In genomic region chr5:102850503-102850902, GRCh38 we compare ENCODE assay signal across 21 cellular contexts.
"Had no signal": no experiment of that assay in that cellular context is flagged by ENCODE, and none has a peak within 500 bp of the region (broad histone marks: within the 10 kb centered on the region; RNA-seq: fewer than 3 reads in every experiment).

No MANE protein-coding gene starts in this region.

- DNase-seq: activated CD4-positive, alpha-beta T cell treated with anti-CD3 and anti-CD28 coated beads, Interleukin-2, amount 50 U/mL, for 4 hours; activated effector memory CD4-positive, alpha-beta T cell treated with Interleukin-2 at 50 U/mL for 16 hours; activated naive CD4-positive, alpha-beta T cell treated with anti-CD3 and anti-CD28 coated beads for 36 hours; activated naive CD8-positive, alpha-beta T cell treated with anti-CD3 and anti-CD28 coated beads, Interleukin-2, amount 50 U/mL, for 24 hours; activated T-cell treated with anti-CD3 and anti-CD28 coated beads, Interleukin-2, amount 50 U/mL, for 72 hours; cortex of kidney; kidney glomerular epithelial cell; naive thymus-derived CD8-positive, alpha-beta T cell; ovary; psoas muscle; stimulated activated CD4-positive, alpha-beta T cell treated with anti-CD3 and anti-CD28 coated beads, Interleukin-12 subunit alpha, Interleukin-12 subunit beta, amount 100 ng/mL, for 4 hours; stimulated activated CD4-positive, alpha-beta T cell treated with anti-CD3 and anti-CD28 coated beads, Interleukin-4, amount 100 ng/mL, for 4 hours; substantia nigra; T-helper 1 cell; T-helper 9 cell; tibial artery had no signal

- H3K4me3 Mint-ChIP-seq: activated naive CD4-positive, alpha-beta T cell treated with anti-CD3 and anti-CD28 coated beads for 36 hours; activated naive CD8-positive, alpha-beta T cell treated with anti-CD3 and anti-CD28 coated beads, Interleukin-2, amount 50 U/mL, for 24 hours; activated T-cell treated with anti-CD3 and anti-CD28 coated beads, Interleukin-2, amount 50 U/mL, for 72 hours; mesothelial cell of epicardium; naive thymus-derived CD8-positive, alpha-beta T cell; stimulated activated naive CD8-positive, alpha-beta T cell treated with anti-CD3 and anti-CD28 coated beads, Interleukin-15, Interleukin-2, amounts not matched to agents 100 ng/mL and 50 ng/mL, for 24 hours had no signal

- H3K4me3 ChIP-seq: cardiac muscle cell, left lung, ovary, psoas muscle, tibial artery had no signal

- H3K4me1 ChIP-seq: left lung, psoas muscle, tibial artery had no signal

- H3K36me3 ChIP-seq: cardiac muscle cell, left lung, neutrophil, ovary, tibial artery had no signal

- H3K27ac ChIP-seq: cardiac muscle cell, left lung, neutrophil, ovary, psoas muscle, tibial artery had no signal

- H3K9me3 Mint-ChIP-seq: activated naive CD4-positive, alpha-beta T cell treated with anti-CD3 and anti-CD28 coated beads for 36 hours; stimulated activated naive CD8-positive, alpha-beta T cell treated with anti-CD3 and anti-CD28 coated beads, Interleukin-15, Interleukin-2, amounts not matched to agents 100 ng/mL and 50 ng/mL, for 24 hours had no signal

- H3K27me3 ChIP-seq: cardiac muscle cell, left lung, neutrophil, ovary, tibial artery had no signal

- H3K27ac Mint-ChIP-seq: activated naive CD4-positive, alpha-beta T cell treated with anti-CD3 and anti-CD28 coated beads for 36 hours; activated naive CD8-positive, alpha-beta T cell treated with anti-CD3 and anti-CD28 coated beads, Interleukin-2, amount 50 U/mL, for 24 hours; activated T-cell treated with anti-CD3 and anti-CD28 coated beads, Interleukin-2, amount 50 U/mL, for 72 hours; mesothelial cell of epicardium; naive thymus-derived CD8-positive, alpha-beta T cell; stimulated activated naive CD8-positive, alpha-beta T cell treated with anti-CD3 and anti-CD28 coated beads, Interleukin-15, Interleukin-2, amounts not matched to agents 100 ng/mL and 50 ng/mL, for 24 hours had no signal

- H3K27me3 Mint-ChIP-seq: activated naive CD8-positive, alpha-beta T cell treated with anti-CD3 and anti-CD28 coated beads, Interleukin-2, amount 50 U/mL, for 24 hours; stimulated activated naive CD8-positive, alpha-beta T cell treated with anti-CD3 and anti-CD28 coated beads, Interleukin-15, Interleukin-2, amounts not matched to agents 100 ng/mL and 50 ng/mL, for 24 hours had no signal

- H3K9me3 ChIP-seq: left lung, neutrophil, ovary, psoas muscle, tibial artery had no signal

- ATAC-seq: activated naive CD8-positive, alpha-beta T cell treated with anti-CD3 and anti-CD28 coated beads, Interleukin-2, amount 50 U/mL, for 24 hours; activated T-cell treated with anti-CD3 and anti-CD28 coated beads, Interleukin-2, amount 50 U/mL, for 72 hours; left lung; naive thymus-derived CD8-positive, alpha-beta T cell; psoas muscle had no signal
